ENCODE assay signal across 20 cellular contexts in the genomic region with DNA sequence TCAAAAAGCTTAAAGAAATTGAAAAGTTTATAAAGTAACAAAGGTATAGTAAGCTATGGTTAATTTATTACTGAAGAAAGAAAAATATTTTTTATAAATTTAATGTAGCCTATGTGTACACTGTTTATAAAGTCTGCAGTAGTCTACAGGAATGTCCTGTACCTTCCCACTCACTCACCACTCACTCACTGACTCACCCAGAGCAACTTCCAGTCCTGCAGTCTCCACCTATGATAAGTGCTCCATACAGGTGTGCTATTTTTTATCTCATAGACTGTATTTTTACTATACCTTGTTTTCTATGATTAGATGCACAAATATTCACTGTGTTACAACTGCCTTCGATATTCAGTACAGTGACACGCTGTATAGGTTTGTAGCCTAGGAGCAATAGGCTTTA.
"Had no signal": no experiment of that assay in that cellular context is flagged by ENCODE, and none has a peak within 500 bp of the region (broad histone marks: within the 10 kb centered on the region; RNA-seq: fewer than 3 reads in every experiment).

No MANE protein-coding gene starts in this region.

- DNase-seq: activated CD4-positive, alpha-beta T cell treated with anti-CD3 and anti-CD28 coated beads, Interleukin-2, amount 10 ng/mL, durations not matched to agents 24 days and 14 days; activated CD4-positive, alpha-beta T cell treated with anti-CD3 and anti-CD28 coated beads, Interleukin-2, amount 50 U/mL, for 48 hours; activated CD4-positive, CD25-positive, alpha-beta regulatory T cell treated with anti-CD3 and anti-CD28 coated beads, Interleukin-2, amount 50 U/mL, for 72 hours; activated CD8-positive, alpha-beta memory T cell treated with anti-CD3 and anti-CD28 coated beads, Interleukin-2, amount 10 ng/mL, durations not matched to agents 7 days and 5 days; activated effector memory CD4-positive, alpha-beta T cell treated with Interleukin-2 at 50 U/mL for 16 hours; activated naive CD4-positive, alpha-beta T cell; activated T-cell treated with anti-CD3 and anti-CD28 coated beads, Interleukin-2, amount 50 U/mL, for 24 hours; aorta; Kasumi-1; KBM-7; NCI-H1105 treated with DMSO at 0.1 percent for 48 hours; NCI-H1436 treated with DMSO at 0.1 percent for 48 hours; NCI-H187; NCI-H2081; NCI-H510A treated with DMSO at 0.1 percent for 48 hours; NCI-H69; SIG-M5; T-helper 17 cell; T-helper 9 cell had no signal

- ATAC-seq: activated CD8-positive, alpha-beta memory T cell treated with anti-CD3 and anti-CD28 coated beads, Interleukin-2, amount 10 ng/mL, durations not matched to agents 7 days and 5 days; T-helper 17 cell; WTC11 had no signal
